In genomic region chr3:20060924-20061323, GRCh38 we compare ENCODE assay signal across 8 cellular contexts. TPM values are rescaled to one million over a fixed set of nuclear protein-coding genes. Genes with fewer than 3 reads are reported as not detected.
DNase-seq lines count a peak whose midpoint lies in the region; ATAC-seq and TF ChIP-seq lines count a peak whose summit lies in the region.

No MANE protein-coding gene starts in this region.

- peak in 1 of 4 donors; percentile 32 for TF ChIP-seq EP300 in upper lobe of left lung (IDR thresholded peaks at IDR 0.05)

- H3K9me3 ChIP-seq in OCI-LY3 (ENCODE audit: insufficient read depth, low read length): no peaks in the 10 kb centered on the region
- H3K9me3 ChIP-seq in upper lobe of left lung: no peaks in the 10 kb centered on the region
- H3K9me3 ChIP-seq in MG63: no peaks in the 10 kb centered on the region

- H3K27me3 ChIP-seq in OCI-LY3 (ENCODE audit: low read depth, low read length) (no peaks in the 10 kb centered on the region), upper lobe of left lung (no peaks in the 10 kb centered on the region), MG63 (no peaks in the 10 kb centered on the region)

- H3K27ac Mint-ChIP-seq in HFFc6: peak overlapping the region; percentile 27

- H3K9me3 Mint-ChIP-seq in HFFc6: no peaks in the 10 kb centered on the region

- peak overlapping the region; percentile 24; the same call in 1 of the 2 replicates for H3K27ac ChIP-seq in OCI-LY3 (ENCODE audit: low read length)
- peak overlapping the region; percentile 59 to 84 (median 72) for H3K27ac ChIP-seq in upper lobe of left lung

- ATAC-seq in GM18498 (IDR thresholded peaks at IDR 0.05; ENCODE audit: unreplicated experiment): peak; percentile 63
- ATAC-seq in upper lobe of left lung (ENCODE audit: low FRiP score in 2 of 2): peak; percentile 63 to 84

- no peak overlapping the region for H2AFZ ChIP-seq in OCI-LY3 (ENCODE audit: low read depth, low read length)

- H3K79me2 ChIP-seq in OCI-LY3 (ENCODE audit: low read length): peaks cover 25% of the 10 kb centered on the region

- no peaks in the 10 kb centered on the region; the same call in 1 of the 2 replicates for H3K27me3 Mint-ChIP-seq in HFFc6 (ENCODE audit: insufficient read depth)

- H3K36me3 Mint-ChIP-seq in HFFc6 (ENCODE audit: low read depth): no peaks in the 10 kb centered on the region

- H3K4me2 ChIP-seq in OCI-LY3 (ENCODE audit: low read length): peak overlapping the region; percentile 72

- DNase-seq in HFFc6 (no peak), fibroblast of villous mesenchyme (ENCODE audit: low read depth) (peak; percentile 74), upper lobe of left lung (no peak), NCI-H187 treated with DMSO at 0.1 percent for 48 hours (lab: John Stamatoyannopoulos, UW) (no peak), MG63 (no peak), NCI-H1105 treated with DMSO at 0.1 percent for 48 hours (lab: John Stamatoyannopoulos, UW) (no peak)

- H3K4me3 Mint-ChIP-seq in HFFc6: no peak overlapping the region; the same call in 1 of the 2 replicates

- H3K4me3 ChIP-seq in OCI-LY3 (ENCODE audit: low read length) (peak overlapping the region; percentile 48), fibroblast of villous mesenchyme (ENCODE audit: low read depth, low read length) (peak overlapping the region; percentile 7), upper lobe of left lung (peak overlapping the region in 3 of 4 donors; percentile 12 to 32 (median 24)), MG63 (no peak overlapping the region)

- peaks cover 13% of the 10 kb centered on the region for H4K20me1 ChIP-seq in OCI-LY3 (ENCODE audit: insufficient read depth, low read length)

- no peak overlapping the region for H3K9ac ChIP-seq in OCI-LY3 (ENCODE audit: low read length)

- TF ChIP-seq POLR2A in upper lobe of left lung (IDR thresholded peaks at IDR 0.05): no peak

- peaks cover 3% of the 10 kb centered on the region for H3K36me3 ChIP-seq in OCI-LY3 (replicated peaks; ENCODE audit: low read depth, low read length)
- no peaks in the 10 kb centered on the region for H3K36me3 ChIP-seq in upper lobe of left lung
- H3K36me3 ChIP-seq in MG63: no peaks in the 10 kb centered on the region

- H3K4me1 Mint-ChIP-seq in HFFc6 (ENCODE audit: low read depth): peaks cover 19% of the 10 kb centered on the region

- no peak for TF ChIP-seq CTCF in HFFc6 (IDR thresholded peaks at IDR 0.05)
- no peak for TF ChIP-seq CTCF in OCI-LY3 (IDR thresholded peaks at IDR 0.05; ENCODE audit: low read depth, low read length)
- TF ChIP-seq CTCF in fibroblast of villous mesenchyme (IDR thresholded peaks at IDR 0.05; ENCODE audit: insufficient read depth, low read depth, low read length): no peak
- no peak for TF ChIP-seq CTCF in upper lobe of left lung (IDR thresholded peaks at IDR 0.05)

- WGBS in upper lobe of left lung, 2 donors: 0 to 3% methylated on average over 1 of the region's 1 CpG

- peaks cover 36% of the 10 kb centered on the region for H3K4me1 ChIP-seq in OCI-LY3 (ENCODE audit: low read length)
- H3K4me1 ChIP-seq in upper lobe of left lung: peaks cover 32 to 46% (median 39%) of the 10 kb centered on the region in 4 donors

RNA-seq across cellular contexts. Expression of gene KAT2B, which starts 20.7 kb away (rescaled TPM):
- total RNA-seq in HFFc6 (2021; fragmentation: NEBNext Ultra II Directional; extraction: Animal tissue kit (Norgen Biotek cat#: 25700)): 10 to 100 TPM in 4 of 6 experiments, 1 to 10 TPM in 2; 8.3 to 17.3 (median 12.5) TPM
- total RNA-seq in fibroblast of villous mesenchyme (9.7 and 12.5 TPM in 2 replicates), upper lobe of left lung (10 to 100 TPM; 19.3 to 58.9 (median 31.9) TPM)
- 5.6 and 10.8 TPM in 2 replicates for total RNA-seq in MG63 (2014; rRNA removed; shearing (Covaris generic); ENCODE audit: low replicate concordance)

RNA-seq across cellular contexts. Expression of gene PP2D1, which starts 48.9 kb away (rescaled TPM):
- not detected for total RNA-seq in HFFc6 (2021; fragmentation: NEBNext Ultra II Directional; extraction: Animal tissue kit (Norgen Biotek cat#: 25700))
- not detected in 2 replicates for total RNA-seq in fibroblast of villous mesenchyme
- total RNA-seq in upper lobe of left lung: not detected
- not detected in 2 replicates for total RNA-seq in MG63 (2014; rRNA removed; shearing (Covaris generic); ENCODE audit: low replicate concordance)
